ENCODE assay signal across 11 cellular contexts in genomic region chrX:150573702-150574101, GRCh38. TPM values are rescaled to one million over a fixed set of nuclear protein-coding genes. Genes with fewer than 3 reads are reported as not detected.
DNase-seq lines count a peak whose midpoint lies in the region; ATAC-seq and TF ChIP-seq lines count a peak whose summit lies in the region.
"Had no signal": no experiment of that assay in that cellular context is flagged by ENCODE, and none has a peak within 500 bp of the region (broad histone marks: within the 10 kb centered on the region; RNA-seq: fewer than 3 reads in every experiment).

No MANE protein-coding gene starts in this region.

- no peak overlapping the region for H2AFZ ChIP-seq in mammary epithelial cell (ENCODE audit: low read depth, low read length)

- TF ChIP-seq CTCF in MCF 10A (IDR thresholded peaks at IDR 0.05; ENCODE audit: unreplicated experiment) = no peak
- no peak for TF ChIP-seq CTCF in mammary epithelial cell (conservative IDR thresholded peaks at IDR 0.05 in 1 of 2, IDR thresholded peaks at IDR 0.05 in 1 of 2; ENCODE audit: extremely low read depth in 1 of 2, insufficient read depth in 1 of 2, low read depth in 1 of 2, low read length in 2 of 2)
- no peak for TF ChIP-seq CTCF in dorsolateral prefrontal cortex (IDR thresholded peaks at IDR 0.05 in 54 of 56, conservative IDR thresholded peaks at IDR 0.05 in 2 of 56; ENCODE audit: low read depth in 1 of 56, partially characterized antibody in 56 of 56)

- in situ Hi-C loops in mammary epithelial cell (cut with MboI; ENCODE audit: low sequenced_read_pairs in 2 of 2) = no loop called here

- H3K27ac ChIP-seq in mammary epithelial cell (ENCODE audit: insufficient read depth, low read depth, low read length) (no peak overlapping the region), dorsolateral prefrontal cortex (no peak overlapping the region)
- H3K27ac ChIP-seq: uterus had no signal

- H3K4me3 ChIP-seq in mammary epithelial cell (replicated peaks in 1 of 3; ENCODE audit: insufficient read depth in 1 of 3, low read depth in 2 of 3, low read length in 3 of 3) (no peak overlapping the region), dorsolateral prefrontal cortex (no peak overlapping the region)
- H3K4me3 ChIP-seq: uterus had no signal

- H3K36me3 Mint-ChIP-seq in MCF 10A (ENCODE audit: insufficient read depth, unreplicated experiment) = no peaks in the 10 kb centered on the region
- peaks cover 13% of the 10 kb centered on the region for H3K36me3 Mint-ChIP-seq in activated naive CD8-positive, alpha-beta T cell treated with anti-CD3 and anti-CD28 coated beads, Interleukin-2, amount 10 ng/mL, durations not matched to agents 7 days and 5 days

- peaks cover 7% of the 10 kb centered on the region for H3K9me3 ChIP-seq in mammary epithelial cell (replicated peaks; ENCODE audit: insufficient read depth, low read length)
- H3K9me3 ChIP-seq: uterus had no signal

- H3K36me3 ChIP-seq in mammary epithelial cell (ENCODE audit: insufficient read depth, low read length) = no peaks in the 10 kb centered on the region
- H3K36me3 ChIP-seq: uterus had no signal

- peaks cover 33% of the 10 kb centered on the region for H3K4me1 Mint-ChIP-seq in MCF 10A (ENCODE audit: insufficient read depth, unreplicated experiment)
- H3K4me1 Mint-ChIP-seq in activated naive CD8-positive, alpha-beta T cell treated with anti-CD3 and anti-CD28 coated beads, Interleukin-2, amount 10 ng/mL, durations not matched to agents 7 days and 5 days = peaks cover 67% of the 10 kb centered on the region
- H3K4me1 Mint-ChIP-seq in stimulated activated naive CD8-positive, alpha-beta T cell treated with anti-CD3 and anti-CD28 coated beads, Interleukin-15, amount 100 ng/mL, for 72 hours = peaks cover 80% of the 10 kb centered on the region

- no peak overlapping the region for H3K4me2 ChIP-seq in mammary epithelial cell (ENCODE audit: insufficient read depth, low read depth, low read length)

- no peaks in the 10 kb centered on the region for H3K9me3 Mint-ChIP-seq in MCF 10A (ENCODE audit: unreplicated experiment)
- no peaks in the 10 kb centered on the region for H3K9me3 Mint-ChIP-seq in activated naive CD8-positive, alpha-beta T cell treated with anti-CD3 and anti-CD28 coated beads, Interleukin-2, amount 10 ng/mL, durations not matched to agents 7 days and 5 days
- no peaks in the 10 kb centered on the region for H3K9me3 Mint-ChIP-seq in stimulated activated naive CD8-positive, alpha-beta T cell treated with anti-CD3 and anti-CD28 coated beads, Interleukin-15, amount 100 ng/mL, for 72 hours

- H3K27me3 ChIP-seq in mammary epithelial cell (ENCODE audit: insufficient read depth, low read length) = no peaks in the 10 kb centered on the region
- H3K27me3 ChIP-seq in dorsolateral prefrontal cortex = peaks cover 0 to 35% (median 3%) of the 10 kb centered on the region in 45 donors
- H3K27me3 ChIP-seq: uterus had no signal

- no peak for DNase-seq in MCF 10A (ENCODE audit: unreplicated experiment)
- no peak for DNase-seq in mammary epithelial cell
- DNase-seq in activated naive CD8-positive, alpha-beta T cell treated with anti-CD3 and anti-CD28 coated beads, Interleukin-2, amount 10 ng/mL, durations not matched to agents 7 days and 5 days = peak; percentile 53
- peak in 1 of 2 donors; percentile 56 for DNase-seq in stimulated activated naive CD8-positive, alpha-beta T cell treated with anti-CD3 and anti-CD28 coated beads, Interleukin-15, amount 100 ng/mL, for 72 hours
- DNase-seq in inferior parietal cortex (ENCODE audit: extremely low spot score) = no peak
- no peak for DNase-seq in dorsolateral prefrontal cortex
- DNase-seq in MV-4-11 (lab: John Stamatoyannopoulos, UW) = no peak
- DNase-seq: NCI-H1694 treated with DMSO at 0.1 percent for 48 hours, uterus had no signal

- intact Hi-C loops in MCF 10A (cut with micrococcal nuclease) = no loop called here
- intact Hi-C loops in mammary epithelial cell (cut with micrococcal nuclease) = loop anchor here (10.0 kb wide), 1 partner anchor 121 kb away; the partner anchor contains the start of gene MTMR1
- intact Hi-C loops in dorsolateral prefrontal cortex (cut with DNase I) = no loop called here

- no peak overlapping the region for H3K9ac ChIP-seq in mammary epithelial cell (ENCODE audit: insufficient read depth, low read length)

- H3K79me2 ChIP-seq in mammary epithelial cell (ENCODE audit: insufficient read depth, low read length) = peaks cover 84% of the 10 kb centered on the region

- H3K27me3 Mint-ChIP-seq in MCF 10A (ENCODE audit: insufficient read depth, unreplicated experiment) = no peaks in the 10 kb centered on the region
- no peaks in the 10 kb centered on the region for H3K27me3 Mint-ChIP-seq in activated naive CD8-positive, alpha-beta T cell treated with anti-CD3 and anti-CD28 coated beads, Interleukin-2, amount 10 ng/mL, durations not matched to agents 7 days and 5 days
- H3K27me3 Mint-ChIP-seq in stimulated activated naive CD8-positive, alpha-beta T cell treated with anti-CD3 and anti-CD28 coated beads, Interleukin-15, amount 100 ng/mL, for 72 hours = no peaks in the 10 kb centered on the region

- peak overlapping the region; percentile 42 for H3K27ac Mint-ChIP-seq in MCF 10A (ENCODE audit: low read depth, unreplicated experiment)
- H3K27ac Mint-ChIP-seq in activated naive CD8-positive, alpha-beta T cell treated with anti-CD3 and anti-CD28 coated beads, Interleukin-2, amount 10 ng/mL, durations not matched to agents 7 days and 5 days = peak overlapping the region; percentile 86
- peak overlapping the region; percentile 85 to 95 for H3K27ac Mint-ChIP-seq in stimulated activated naive CD8-positive, alpha-beta T cell treated with anti-CD3 and anti-CD28 coated beads, Interleukin-15, amount 100 ng/mL, for 72 hours

- peaks cover 47% of the 10 kb centered on the region for H3K4me1 ChIP-seq in mammary epithelial cell (ENCODE audit: insufficient read depth, low read length)
- H3K4me1 ChIP-seq: uterus had no signal

- peak; percentile 55 for ATAC-seq in HG03378 (IDR thresholded peaks at IDR 0.05; ENCODE audit: unreplicated experiment)
- peak; percentile 20 for ATAC-seq in activated naive CD8-positive, alpha-beta T cell treated with anti-CD3 and anti-CD28 coated beads, Interleukin-2, amount 10 ng/mL, durations not matched to agents 7 days and 5 days (ENCODE audit: low read depth)
- peak; percentile 39 for ATAC-seq in stimulated activated naive CD8-positive, alpha-beta T cell treated with anti-CD3 and anti-CD28 coated beads, Interleukin-15, amount 100 ng/mL, for 72 hours
- ATAC-seq: SK-N-SH treated with all-trans-retinoic acid at 6 μM for 48 hours had no signal

- 36% methylated on average over 4 of the region's 4 CpGs for WGBS in mammary epithelial cell (ENCODE audit: low coverage, missing lambda C conversion rate)

- POLR2A ChIA-PET in MCF 10A (lab: Yijun Ruan, JAX) = no interaction called here
- POLR2A ChIA-PET in activated naive CD8-positive, alpha-beta T cell treated with anti-CD3 and anti-CD28 coated beads, Interleukin-2, amount 10 ng/mL, durations not matched to agents 7 days and 5 days (lab: Charles Lee) = interaction anchor here (1.2 to 1.7 kb wide), 3 partner anchors 26 to 634 kb away, joined by 4 read pairs; no protein-coding TSS in a partner anchor

- CTCF ChIA-PET in MCF 10A (lab: Yijun Ruan, JAX) = no interaction called here
- CTCF ChIA-PET in mammary epithelial cell (lab: Charles Lee; ENCODE audit: low non-redundant PET) = no interaction called here

- BruUV-seq in MCF 10A (replicated peaks; lab: Mats Ljungman, UMichigan) (no TSS peak), mammary epithelial cell (replicated peaks; lab: Mats Ljungman, UMichigan) (no TSS peak)

- no peak overlapping the region for H3K4me3 Mint-ChIP-seq in MCF 10A (ENCODE audit: unreplicated experiment)
- H3K4me3 Mint-ChIP-seq in activated naive CD8-positive, alpha-beta T cell treated with anti-CD3 and anti-CD28 coated beads, Interleukin-2, amount 10 ng/mL, durations not matched to agents 7 days and 5 days = peak overlapping the region; percentile 81
- peak overlapping the region; percentile 71 to 83 for H3K4me3 Mint-ChIP-seq in stimulated activated naive CD8-positive, alpha-beta T cell treated with anti-CD3 and anti-CD28 coated beads, Interleukin-15, amount 100 ng/mL, for 72 hours

- dilution Hi-C loops in mammary epithelial cell (cut with HindIII; ENCODE audit: low sequenced_read_pairs) = no loop called here

- no peaks in the 10 kb centered on the region for H4K20me1 ChIP-seq in mammary epithelial cell (ENCODE audit: insufficient read depth, low read length)

RNA-seq across cellular contexts. Expression of gene MTM1, which starts 5.3 kb away (rescaled TPM):
- total RNA-seq in MCF 10A (2022) (11.6 and 11.9 TPM in 2 replicates), mammary epithelial cell (10 to 100 TPM; 16.3 to 18.5 TPM), dorsolateral prefrontal cortex (10 to 100 TPM; 16.7 to 38.6 (median 25.0) TPM)
- 4.4 TPM for polyA plus RNA-seq in mammary epithelial cell
- 19.5 TPM for polyA minus RNA-seq in mammary epithelial cell
- total RNA-seq in activated naive CD8-positive, alpha-beta T cell treated with anti-CD3 and anti-CD28 coated beads, Interleukin-2, amount 10 ng/mL, durations not matched to agents 7 days and 5 days = 10 to 100 TPM; 30.5 to 34.5 TPM
